1 cellular context compared by ENCODE assay signal in the genomic region with DNA sequence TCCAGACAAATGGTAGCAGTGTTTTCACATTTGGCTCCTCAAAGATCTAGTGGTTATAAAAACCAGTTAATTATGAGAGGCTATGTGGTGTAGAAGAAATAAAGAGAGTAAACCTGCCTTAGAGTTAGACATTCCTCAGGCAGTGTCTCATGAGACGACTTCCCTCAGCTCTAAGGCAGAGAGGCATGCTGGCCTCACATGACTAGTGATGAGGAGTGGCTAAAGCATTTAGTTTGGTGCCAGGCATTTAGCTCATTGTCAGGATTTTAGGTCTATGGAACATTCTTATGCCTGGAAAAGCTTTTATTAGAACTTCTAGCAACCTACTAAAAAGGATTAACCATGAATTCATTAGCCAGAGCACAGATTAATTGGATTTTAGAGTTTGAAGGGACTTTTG.
TF ChIP-seq lines count a peak whose summit lies in the region.

No MANE protein-coding gene starts in this region.

TF ChIP-seq in GM23338, 12 proteins besides CTCF, POLR2A, EP300 and RAD21:
- no peak for TF ChIP-seq JUNB (IDR thresholded peaks at IDR 0.05; ENCODE audit: unreplicated experiment)
